Comparison of ENCODE assay signal across 6 cellular contexts in the genomic region with DNA sequence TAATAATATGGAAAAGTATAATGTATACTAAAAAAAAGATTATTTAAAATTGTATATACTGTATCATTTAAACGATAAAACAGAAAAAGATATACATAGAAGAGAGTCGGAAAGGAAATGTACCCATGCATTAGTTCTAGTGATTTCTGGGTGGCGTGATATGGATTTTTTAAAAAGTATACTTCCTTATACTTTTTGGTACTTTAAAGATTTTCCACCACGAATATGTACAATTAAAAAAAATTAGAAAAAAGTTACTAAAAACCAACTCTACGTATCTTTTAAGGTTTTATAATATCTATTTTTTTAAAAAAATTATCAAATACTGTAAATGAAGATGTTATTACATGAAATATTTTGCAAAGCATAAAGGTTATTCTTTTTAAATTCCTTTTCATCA.
"Had no signal": no experiment of that assay in that cellular context is flagged by ENCODE, and none has a peak within 500 bp of the region (broad histone marks: within the 10 kb centered on the region; RNA-seq: fewer than 3 reads in every experiment).

No MANE protein-coding gene starts in this region.

- H2AFZ ChIP-seq: GM23338 had no signal

- H3K4me2 ChIP-seq: GM23338, KMS-11 had no signal

- H3K4me3 ChIP-seq: GM23338 had no signal

- H3K27ac ChIP-seq: KMS-11 had no signal

- H3K9ac ChIP-seq: KMS-11 had no signal

- DNase-seq: H9, HCEC 1CT, IMR-90, KBM-7 had no signal
